ENCODE assay signal across 8 cellular contexts in genomic region chr20:49676581-49677291, GRCh38. TPM values are rescaled to one million over a fixed set of nuclear protein-coding genes. Genes with fewer than 3 reads are reported as not detected.
DNase-seq lines count a peak whose midpoint lies in the region; ATAC-seq and TF ChIP-seq lines count a peak whose summit lies in the region.

No MANE protein-coding gene starts in this region.

- POLR2A ChIA-PET in CD4-positive, alpha-beta memory T cell (lab: Charles Lee; ENCODE audit: partially characterized antibody), result interaction anchor here (1.1 to 3.4 kb wide), 5 partner anchors 8 to 36 kb away, joined by 3 to 23 read pairs (median 9); partner anchors contain the start of gene B4GALT5
- POLR2A ChIA-PET in activated B cell treated with CpG ODN at 0.5 μM for 24 hours (lab: Charles Lee), result interaction anchor here (0.9 to 1.4 kb wide), 4 partner anchors 34 to 169 kb away, joined by 3 to 4 read pairs (median 4); partner anchors contain the start of gene SLC9A8

- intact Hi-C loops in CD4-positive, alpha-beta memory T cell (cut with micrococcal nuclease), result loop anchor here (5.0 kb wide), 1 partner anchor 36 kb away; the partner anchor contains the start of gene B4GALT5
- intact Hi-C loops in activated B cell treated with CpG ODN at 0.5 μM for 24 hours (cut with micrococcal nuclease), result loop anchor here (1.0 to 5.0 kb wide), 3 partner anchors 7 to 36 kb away; partner anchors contain the start of gene B4GALT5
- intact Hi-C loops in gastrocnemius medialis (cut with DNase I; ENCODE audit: low total_unique reads), result loop anchor here (2.0 kb wide), 1 partner anchor 20 kb away; no protein-coding TSS in a partner anchor

- H3K4me1 Mint-ChIP-seq in CD4-positive, alpha-beta memory T cell, result peaks cover 42 to 88% (median 70%) of the 10 kb centered on the region in 4 donors
- H3K4me1 Mint-ChIP-seq in activated B cell treated with CpG ODN at 0.5 μM for 24 hours, result peaks cover 72% of the 10 kb centered on the region

- H3K36me3 ChIP-seq in CD4-positive, alpha-beta memory T cell (ENCODE audit: insufficient read depth, low read length), result no peaks in the 10 kb centered on the region
- H3K36me3 ChIP-seq in fibroblast of lung (ENCODE audit: control insufficient read depth, insufficient read depth, low read length) (no peaks in the 10 kb centered on the region), gastrocnemius medialis (no peaks in the 10 kb centered on the region)

- peaks cover 27% of the 10 kb centered on the region for H3K79me2 ChIP-seq in fibroblast of lung (ENCODE audit: control insufficient read depth, insufficient read depth, low read length)

- in situ Hi-C loops in gastrocnemius medialis (cut with MboI; ENCODE audit: low sequenced_read_pairs in 4 of 4), result no loop called here

- no peak for TF ChIP-seq POLR2A in gastrocnemius medialis (IDR thresholded peaks at IDR 0.05)

- H3K27me3 Mint-ChIP-seq in CD4-positive, alpha-beta memory T cell, result no peaks in the 10 kb centered on the region
- H3K27me3 Mint-ChIP-seq in activated B cell treated with CpG ODN at 0.5 μM for 24 hours, result no peaks in the 10 kb centered on the region

- CTCF ChIA-PET in CD4-positive, alpha-beta memory T cell (lab: Charles Lee; ENCODE audit: partially characterized antibody), result interaction anchor here (1.0 to 1.8 kb wide), 5 partner anchors 9 to 20 kb away, joined by 3 to 7 read pairs (median 5); no protein-coding TSS in a partner anchor
- CTCF ChIA-PET in activated B cell treated with CpG ODN at 0.5 μM for 24 hours (lab: Charles Lee), result interaction anchor here (0.7 kb wide), 1 partner anchor 169 kb away, joined by 3 read pairs; no protein-coding TSS in a partner anchor

- ATAC-seq in GM19438 (IDR thresholded peaks at IDR 0.05; ENCODE audit: low read depth, unreplicated experiment) (peak; percentile 54), activated B cell treated with CpG ODN at 0.5 μM for 24 hours (ENCODE audit: low read depth) (peak; percentile 78), gastrocnemius medialis (peak; percentile 33 to 62), GM19455 (IDR thresholded peaks at IDR 0.05; ENCODE audit: unreplicated experiment) (no peak)

- H3K4me3 ChIP-seq in CD4-positive, alpha-beta memory T cell (ENCODE audit: low read length in 2 of 2), result no peak overlapping the region
- H3K4me3 ChIP-seq in fibroblast of lung (replicated peaks in 1 of 4; ENCODE audit: control extremely low read depth in 1 of 4, insufficient read depth in 1 of 4, low read depth in 3 of 4, low read length in 4 of 4) (no peak overlapping the region), gastrocnemius medialis (peak overlapping the region in 1 of 4 donors; percentile 0)

- no peaks in the 10 kb centered on the region for H4K20me1 ChIP-seq in fibroblast of lung (ENCODE audit: control insufficient read depth, extremely low read depth, insufficient read depth, low read length)

- H3K9me3 Mint-ChIP-seq in CD4-positive, alpha-beta memory T cell, result peaks cover 0 to 2% (median 0%) of the 10 kb centered on the region in 8 donors
- H3K9me3 Mint-ChIP-seq in activated B cell treated with CpG ODN at 0.5 μM for 24 hours, result no peaks in the 10 kb centered on the region

- H3K27me3 ChIP-seq in CD4-positive, alpha-beta memory T cell (ENCODE audit: insufficient read depth, low read length), result no peaks in the 10 kb centered on the region
- H3K27me3 ChIP-seq in fibroblast of lung (ENCODE audit: control insufficient read depth, insufficient read depth, low read length), result no peaks in the 10 kb centered on the region
- H3K27me3 ChIP-seq in gastrocnemius medialis, result no peaks in the 10 kb centered on the region

- H3K36me3 Mint-ChIP-seq in CD4-positive, alpha-beta memory T cell, result no peaks in the 10 kb centered on the region
- H3K36me3 Mint-ChIP-seq in activated B cell treated with CpG ODN at 0.5 μM for 24 hours (ENCODE audit: low read depth), result peaks cover 22% of the 10 kb centered on the region

- peak overlapping the region; percentile 82 to 93 (median 88) for H3K27ac Mint-ChIP-seq in CD4-positive, alpha-beta memory T cell
- peak overlapping the region; percentile 87 for H3K27ac Mint-ChIP-seq in activated B cell treated with CpG ODN at 0.5 μM for 24 hours

- no peak for TF ChIP-seq CTCF in activated B cell treated with CpG ODN at 0.5 μM for 24 hours (IDR thresholded peaks at IDR 0.05)
- TF ChIP-seq CTCF in fibroblast of lung (conservative IDR thresholded peaks at IDR 0.05 in 1 of 2, IDR thresholded peaks at IDR 0.05 in 1 of 2; ENCODE audit: low read depth in 1 of 2, low read length in 2 of 2), result no peak
- TF ChIP-seq CTCF in gastrocnemius medialis (IDR thresholded peaks at IDR 0.05 in 4 of 5, conservative IDR thresholded peaks at IDR 0.05 in 1 of 5), result no peak

- H3K27ac ChIP-seq in CD4-positive, alpha-beta memory T cell (ENCODE audit: low read depth, low read length), result peak overlapping the region; percentile 42
- peak overlapping the region; percentile 47 for H3K27ac ChIP-seq in fibroblast of lung (ENCODE audit: insufficient read depth, low read length)
- peak overlapping the region; percentile 77 to 91 (median 84) for H3K27ac ChIP-seq in gastrocnemius medialis

- H3K9ac ChIP-seq in fibroblast of lung (ENCODE audit: insufficient read depth, low read length), result no peak overlapping the region

- H3K9me3 ChIP-seq in CD4-positive, alpha-beta memory T cell (ENCODE audit: control insufficient read depth in 1 of 2, low read length in 2 of 2), result no peaks in the 10 kb centered on the region
- no peaks in the 10 kb centered on the region for H3K9me3 ChIP-seq in fibroblast of lung (ENCODE audit: control insufficient read depth, insufficient read depth, low read depth, low read length)
- H3K9me3 ChIP-seq in gastrocnemius medialis, result no peaks in the 10 kb centered on the region

- no peak overlapping the region for H3K4me2 ChIP-seq in fibroblast of lung (ENCODE audit: extremely low read depth, insufficient read depth, low read length)

- DNase-seq in CD4-positive, alpha-beta memory T cell, result peak; percentile 52 to 83 (median 75)
- DNase-seq in HS-27A (ENCODE audit: low read depth) (peak; percentile 38), activated B cell treated with CpG ODN at 0.5 μM for 24 hours (no peak), fibroblast of lung (ENCODE audit: low read depth in 2 of 2) (peak; percentile 56 to 78), gastrocnemius medialis (peak; percentile 49 to 56), NCI-H1105 (lab: John Stamatoyannopoulos, UW) (no peak)

- H3K4me3 Mint-ChIP-seq in CD4-positive, alpha-beta memory T cell, result peak overlapping the region in 7 of 8 donors; percentile 40 to 80 (median 69)
- H3K4me3 Mint-ChIP-seq in activated B cell treated with CpG ODN at 0.5 μM for 24 hours, result peak overlapping the region; percentile 47

- no peak overlapping the region for H2AFZ ChIP-seq in fibroblast of lung (ENCODE audit: low read length)

- peaks cover 77% of the 10 kb centered on the region for H3K4me1 ChIP-seq in CD4-positive, alpha-beta memory T cell (ENCODE audit: insufficient read depth, low read length)
- peaks cover 22% of the 10 kb centered on the region for H3K4me1 ChIP-seq in fibroblast of lung (ENCODE audit: control insufficient read depth, extremely low read depth, insufficient read depth, low read length)
- H3K4me1 ChIP-seq in gastrocnemius medialis, result peaks cover 96 to 97% of the 10 kb centered on the region in 2 donors

RNA-seq across cellular contexts. Expression of gene B4GALT5, which starts 36.9 kb away (rescaled TPM):
- total RNA-seq in CD4-positive, alpha-beta memory T cell, result 1 to 10 TPM; 5.5 to 6.2 TPM
- 1 to 10 TPM in 1 of 2 donors, under 1 TPM in 1; 0.43 to 2.4 TPM for polyA plus RNA-seq in CD4-positive, alpha-beta memory T cell
- total RNA-seq in activated B cell treated with CpG ODN at 0.5 μM for 24 hours (70.6 and 72.9 TPM in 2 replicates), fibroblast of lung (19.0 and 21.0 TPM in 2 replicates), gastrocnemius medialis (10 to 100 TPM; 27.6 to 75.2 (median 56.4) TPM)
- polyA plus RNA-seq in fibroblast of lung, result 28.0 and 34.1 TPM in 2 replicates
- polyA plus RNA-seq in fibroblast of lung (2012), result 15.4 and 17.2 TPM in 2 replicates
- polyA minus RNA-seq in fibroblast of lung (ENCODE audit: low replicate concordance), result 21.2 and 33.4 TPM in 2 replicates

Comparison
In these comparisons a context has a peak if more than half of its experiments do, and no peak if none do; other contexts are left out.
1. DNase-seq: peak in CD4-positive, alpha-beta memory T cell (5 of 5), HS-27A (single experiment), fibroblast of lung (2 of 2) and gastrocnemius medialis (2 of 2); none in activated B cell treated with CpG ODN at 0.5 μM for 24 hours (single experiment) and NCI-H1105 (single experiment).
2. Peak in every context shown above with its lines, with median percentiles within 50 percentile points of each other: H3K27ac ChIP-seq.